Comparison of ENCODE assay signal across 19 cellular contexts in the genomic region with DNA sequence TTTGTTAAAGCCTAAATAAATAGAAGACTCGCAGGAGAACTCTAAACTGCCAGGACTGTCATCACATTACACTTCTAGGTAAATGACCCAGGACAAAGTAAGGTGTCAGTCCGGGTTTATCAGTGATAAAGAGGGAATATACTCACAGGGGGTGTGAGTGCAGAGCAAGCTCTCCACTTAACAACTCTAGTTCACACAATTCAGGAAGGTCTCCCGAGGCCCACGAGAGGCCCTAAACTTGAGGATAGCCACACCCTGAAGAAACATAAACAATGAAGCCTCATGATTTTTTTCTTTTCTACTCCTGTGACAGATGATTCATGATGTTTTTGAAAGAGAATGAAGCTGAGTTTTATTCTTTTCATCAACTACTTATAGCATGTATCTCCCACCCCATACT.
"Had no signal": no experiment of that assay in that cellular context is flagged by ENCODE, and none has a peak within 500 bp of the region (broad histone marks: within the 10 kb centered on the region; RNA-seq: fewer than 3 reads in every experiment).

No MANE protein-coding gene starts in this region.

- H3K4me3 ChIP-seq: body of pancreas, hepatocyte, upper lobe of right lung had no signal

- H3K79me2 ChIP-seq: hepatocyte, parathyroid adenoma had no signal

- H3K4me2 ChIP-seq: hepatocyte had no signal

- H3K4me3 Mint-ChIP-seq: activated CD4-positive, alpha-beta T cell treated with anti-CD3 and anti-CD28 coated beads, Interleukin-2, amount 10 ng/mL, durations not matched to agents 7 days and 5 days; activated CD8-positive, alpha-beta T cell treated with anti-CD3 and anti-CD28 coated beads, Interleukin-2, amount 10 ng/mL, durations not matched to agents 7 days and 5 days; activated naive CD8-positive, alpha-beta T cell treated with anti-CD3 and anti-CD28 coated beads, Interleukin-2, amount 50 U/mL, for 24 hours; activated T-helper 1 cell treated with anti-CD3 and anti-CD28 coated beads, Interleukin-12 subunit alpha, Interleukin-12 subunit beta, Interleukin-2, Interleukin-4 antibody, amounts not matched to agents 30 ng/mL and 10 ng/mL and 1 ng/mL, durations not matched to agents 14 hours and 24 hours and 36 hours; dendritic cell treated with granulocyte-macrophage colony-stimulating factor and Interleukin-4, amounts not matched to agents 40 ng/mL and 50 ng/mL, for 4 days; nephron had no signal

- DNase-seq: activated CD4-positive, alpha-beta T cell treated with anti-CD3 and anti-CD28 coated beads, Interleukin-2, amount 10 ng/mL, durations not matched to agents 7 days and 5 days; activated CD8-positive, alpha-beta T cell treated with anti-CD3 and anti-CD28 coated beads, Interleukin-2, amount 10 ng/mL, durations not matched to agents 7 days and 5 days; activated gamma-delta T cell; activated naive CD4-positive, alpha-beta T cell treated with anti-CD3 and anti-CD28 coated beads, Interleukin-2, amount 50 U/mL, for 16 hours; activated naive CD8-positive, alpha-beta T cell treated with anti-CD3 and anti-CD28 coated beads, Interleukin-2, amount 50 U/mL, for 24 hours; anterior cingulate cortex; body of pancreas; effector CD8-positive, alpha-beta T cell; glutamatergic neuron; left ventricle myocardium superior; right cardiac atrium; stimulated activated CD4-positive, alpha-beta T cell treated with anti-CD3 and anti-CD28 coated beads, Interleukin-4, amount 100 ng/mL, for 4 hours; stimulated activated naive CD8-positive, alpha-beta T cell treated with anti-CD3 and anti-CD28 coated beads, Interleukin-15, Interleukin-2, amounts not matched to agents 100 U/mL and 50 U/mL, for 24 hours; upper lobe of right lung had no signal

- H3K27me3 ChIP-seq: body of pancreas, hepatocyte, upper lobe of right lung had no signal

- H3K4me1 ChIP-seq: body of pancreas, parathyroid adenoma, upper lobe of right lung had no signal

- H3K27ac Mint-ChIP-seq: activated CD4-positive, alpha-beta T cell treated with anti-CD3 and anti-CD28 coated beads, Interleukin-2, amount 10 ng/mL, durations not matched to agents 7 days and 5 days; activated CD8-positive, alpha-beta T cell treated with anti-CD3 and anti-CD28 coated beads, Interleukin-2, amount 10 ng/mL, durations not matched to agents 7 days and 5 days; activated naive CD8-positive, alpha-beta T cell treated with anti-CD3 and anti-CD28 coated beads, Interleukin-2, amount 50 U/mL, for 24 hours; activated T-helper 1 cell treated with anti-CD3 and anti-CD28 coated beads, Interleukin-12 subunit alpha, Interleukin-12 subunit beta, Interleukin-2, Interleukin-4 antibody, amounts not matched to agents 30 ng/mL and 10 ng/mL and 1 ng/mL, durations not matched to agents 14 hours and 24 hours and 36 hours; dendritic cell treated with granulocyte-macrophage colony-stimulating factor and Interleukin-4, amounts not matched to agents 40 ng/mL and 50 ng/mL, for 4 days; nephron had no signal

- H3K36me3 ChIP-seq: upper lobe of right lung had no signal

- H3K27ac ChIP-seq: body of pancreas, hepatocyte, parathyroid adenoma, upper lobe of right lung had no signal

- H3K4me1 Mint-ChIP-seq: activated CD4-positive, alpha-beta T cell treated with anti-CD3 and anti-CD28 coated beads, Interleukin-2, amount 10 ng/mL, durations not matched to agents 7 days and 5 days; activated naive CD8-positive, alpha-beta T cell treated with anti-CD3 and anti-CD28 coated beads, Interleukin-2, amount 50 U/mL, for 24 hours had no signal

- H3K9me3 Mint-ChIP-seq: activated CD4-positive, alpha-beta T cell treated with anti-CD3 and anti-CD28 coated beads, Interleukin-2, amount 10 ng/mL, durations not matched to agents 7 days and 5 days; activated naive CD8-positive, alpha-beta T cell treated with anti-CD3 and anti-CD28 coated beads, Interleukin-2, amount 50 U/mL, for 24 hours; activated T-helper 1 cell treated with anti-CD3 and anti-CD28 coated beads, Interleukin-12 subunit alpha, Interleukin-12 subunit beta, Interleukin-2, Interleukin-4 antibody, amounts not matched to agents 30 ng/mL and 10 ng/mL and 1 ng/mL, durations not matched to agents 14 hours and 24 hours and 36 hours; dendritic cell treated with granulocyte-macrophage colony-stimulating factor and Interleukin-4, amounts not matched to agents 40 ng/mL and 50 ng/mL, for 4 days; nephron had no signal

- H3K27me3 Mint-ChIP-seq: activated CD4-positive, alpha-beta T cell treated with anti-CD3 and anti-CD28 coated beads, Interleukin-2, amount 10 ng/mL, durations not matched to agents 7 days and 5 days; activated naive CD8-positive, alpha-beta T cell treated with anti-CD3 and anti-CD28 coated beads, Interleukin-2, amount 50 U/mL, for 24 hours had no signal

- H2AFZ ChIP-seq: hepatocyte, parathyroid adenoma had no signal

- H3K9ac ChIP-seq: parathyroid adenoma had no signal

- ATAC-seq: activated CD8-positive, alpha-beta T cell treated with anti-CD3 and anti-CD28 coated beads, Interleukin-2, amount 10 ng/mL, durations not matched to agents 7 days and 5 days; activated naive CD8-positive, alpha-beta T cell treated with anti-CD3 and anti-CD28 coated beads, Interleukin-2, amount 50 U/mL, for 24 hours; body of pancreas; left ventricle myocardium superior; right cardiac atrium; stimulated activated naive CD8-positive, alpha-beta T cell treated with anti-CD3 and anti-CD28 coated beads, Interleukin-15, Interleukin-2, amounts not matched to agents 100 U/mL and 50 U/mL, for 24 hours; upper lobe of right lung had no signal

- H3K9me3 ChIP-seq: body of pancreas, upper lobe of right lung had no signal
